ENCODE assay signal across 16 cellular contexts in the genomic region with DNA sequence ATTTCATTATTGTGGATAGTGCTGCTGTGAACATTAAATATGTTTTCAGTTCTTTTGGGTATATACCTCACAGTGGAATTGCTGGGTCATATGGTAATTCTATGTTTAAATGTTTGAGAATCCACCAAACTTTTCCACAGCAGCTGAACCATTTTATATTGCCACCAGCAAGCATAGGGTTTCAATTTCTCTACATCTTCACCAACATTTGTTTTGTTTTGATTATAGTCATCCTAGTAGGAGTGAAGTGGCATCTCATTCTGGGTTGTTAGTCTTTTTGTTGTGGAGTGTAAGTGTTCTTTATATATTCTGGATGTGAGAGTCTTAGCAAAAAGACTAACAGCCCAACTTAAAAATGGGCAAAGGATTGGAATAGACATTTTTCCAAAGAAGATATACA. TPM values are rescaled to one million over a fixed set of nuclear protein-coding genes. Genes with fewer than 3 reads are reported as not detected.
DNase-seq lines count a peak whose midpoint lies in the region; ATAC-seq lines count a peak whose summit lies in the region.
"Had no signal": no experiment of that assay in that cellular context is flagged by ENCODE, and none has a peak within 500 bp of the region (broad histone marks: within the 10 kb centered on the region; RNA-seq: fewer than 3 reads in every experiment).

No MANE protein-coding gene starts in this region.

- CTCF ChIA-PET in activated CD4-positive, alpha-beta memory T cell treated with anti-CD3 and anti-CD28 coated beads for 36 hours (lab: Charles Lee): interaction anchor here (0.6 to 1.5 kb wide), 3 partner anchors 10 to 257 kb away, joined by 3 to 4 read pairs (median 4); partner anchors contain the start of gene CCDC32
- CTCF ChIA-PET in activated CD4-positive, alpha-beta memory T cell treated with anti-CD3 and anti-CD28 coated beads, Interleukin-2, amount 10 ng/mL, durations not matched to agents 7 days and 5 days (lab: Charles Lee): no interaction called here

- intact Hi-C loops in activated CD4-positive, alpha-beta memory T cell treated with anti-CD3 and anti-CD28 coated beads for 36 hours (cut with micrococcal nuclease): no loop called here

- no peaks in the 10 kb centered on the region for H3K27me3 Mint-ChIP-seq in activated CD4-positive, alpha-beta memory T cell treated with anti-CD3 and anti-CD28 coated beads for 36 hours
- no peaks in the 10 kb centered on the region for H3K27me3 Mint-ChIP-seq in activated CD4-positive, alpha-beta memory T cell treated with anti-CD3 and anti-CD28 coated beads, Interleukin-2, amount 10 ng/mL, durations not matched to agents 7 days and 5 days
- no peaks in the 10 kb centered on the region for H3K27me3 Mint-ChIP-seq in stimulated activated naive CD8-positive, alpha-beta T cell treated with anti-CD3 and anti-CD28 coated beads, Interleukin-15, amount 100 ng/mL, for 72 hours
- no peaks in the 10 kb centered on the region for H3K27me3 Mint-ChIP-seq in activated naive CD8-positive, alpha-beta T cell treated with anti-CD3 and anti-CD28 coated beads, Interleukin-2, amount 50 U/mL, for 24 hours
- H3K27me3 Mint-ChIP-seq: CD4-positive, alpha-beta T cell had no signal

- no peaks in the 10 kb centered on the region for H3K9me3 Mint-ChIP-seq in activated CD4-positive, alpha-beta memory T cell treated with anti-CD3 and anti-CD28 coated beads for 36 hours
- H3K9me3 Mint-ChIP-seq in activated CD4-positive, alpha-beta memory T cell treated with anti-CD3 and anti-CD28 coated beads, Interleukin-2, amount 10 ng/mL, durations not matched to agents 7 days and 5 days: no peaks in the 10 kb centered on the region
- H3K9me3 Mint-ChIP-seq in stimulated activated naive CD8-positive, alpha-beta T cell treated with anti-CD3 and anti-CD28 coated beads, Interleukin-15, amount 100 ng/mL, for 72 hours: no peaks in the 10 kb centered on the region
- H3K9me3 Mint-ChIP-seq in activated naive CD8-positive, alpha-beta T cell treated with anti-CD3 and anti-CD28 coated beads, Interleukin-2, amount 50 U/mL, for 24 hours: no peaks in the 10 kb centered on the region
- H3K9me3 Mint-ChIP-seq: CD4-positive, alpha-beta T cell had no signal

- H3K4me1 Mint-ChIP-seq in activated CD4-positive, alpha-beta memory T cell treated with anti-CD3 and anti-CD28 coated beads for 36 hours (ENCODE audit: low read depth): peaks cover 25% of the 10 kb centered on the region
- H3K4me1 Mint-ChIP-seq in activated CD4-positive, alpha-beta memory T cell treated with anti-CD3 and anti-CD28 coated beads, Interleukin-2, amount 10 ng/mL, durations not matched to agents 7 days and 5 days: peaks cover 20% of the 10 kb centered on the region
- peaks cover 41% of the 10 kb centered on the region for H3K4me1 Mint-ChIP-seq in stimulated activated naive CD8-positive, alpha-beta T cell treated with anti-CD3 and anti-CD28 coated beads, Interleukin-15, amount 100 ng/mL, for 72 hours
- peaks cover 32% of the 10 kb centered on the region for H3K4me1 Mint-ChIP-seq in activated naive CD8-positive, alpha-beta T cell treated with anti-CD3 and anti-CD28 coated beads, Interleukin-2, amount 50 U/mL, for 24 hours

- no peak overlapping the region for H3K4me3 Mint-ChIP-seq in activated CD4-positive, alpha-beta memory T cell treated with anti-CD3 and anti-CD28 coated beads for 36 hours
- H3K4me3 Mint-ChIP-seq in activated CD4-positive, alpha-beta memory T cell treated with anti-CD3 and anti-CD28 coated beads, Interleukin-2, amount 10 ng/mL, durations not matched to agents 7 days and 5 days: no peak overlapping the region
- no peak overlapping the region for H3K4me3 Mint-ChIP-seq in stimulated activated naive CD8-positive, alpha-beta T cell treated with anti-CD3 and anti-CD28 coated beads, Interleukin-15, amount 100 ng/mL, for 72 hours
- no peak overlapping the region for H3K4me3 Mint-ChIP-seq in activated naive CD8-positive, alpha-beta T cell treated with anti-CD3 and anti-CD28 coated beads, Interleukin-2, amount 50 U/mL, for 24 hours
- H3K4me3 Mint-ChIP-seq: CD4-positive, alpha-beta T cell; H9 had no signal

- peak; percentile 19 for ATAC-seq in stimulated activated naive CD8-positive, alpha-beta T cell treated with anti-CD3 and anti-CD28 coated beads, Interleukin-15, Interleukin-2, amounts not matched to agents 100 U/mL and 50 U/mL, for 24 hours
- no peak for ATAC-seq in stimulated activated naive CD8-positive, alpha-beta T cell treated with anti-CD3 and anti-CD28 coated beads, Interleukin-15, amount 100 ng/mL, for 72 hours
- ATAC-seq in activated naive CD8-positive, alpha-beta T cell treated with anti-CD3 and anti-CD28 coated beads, Interleukin-2, amount 50 U/mL, for 24 hours: no peak
- ATAC-seq in HG02623 (IDR thresholded peaks at IDR 0.05; ENCODE audit: unreplicated experiment): no peak
- ATAC-seq: GM12878 had no signal

- H3K27ac Mint-ChIP-seq in activated CD4-positive, alpha-beta memory T cell treated with anti-CD3 and anti-CD28 coated beads for 36 hours: peak overlapping the region; percentile 3
- H3K27ac Mint-ChIP-seq in activated CD4-positive, alpha-beta memory T cell treated with anti-CD3 and anti-CD28 coated beads, Interleukin-2, amount 10 ng/mL, durations not matched to agents 7 days and 5 days: no peak overlapping the region
- no peak overlapping the region for H3K27ac Mint-ChIP-seq in stimulated activated naive CD8-positive, alpha-beta T cell treated with anti-CD3 and anti-CD28 coated beads, Interleukin-15, amount 100 ng/mL, for 72 hours
- peak overlapping the region; percentile 25 for H3K27ac Mint-ChIP-seq in activated naive CD8-positive, alpha-beta T cell treated with anti-CD3 and anti-CD28 coated beads, Interleukin-2, amount 50 U/mL, for 24 hours
- H3K27ac Mint-ChIP-seq: CD4-positive, alpha-beta T cell; H9 had no signal

- POLR2A ChIA-PET in activated CD4-positive, alpha-beta memory T cell treated with anti-CD3 and anti-CD28 coated beads for 36 hours (lab: Charles Lee): interaction anchor here (1.0 kb wide), 1 partner anchor 120 kb away, joined by 3 read pairs; the partner anchor contains the start of gene RAD51
- POLR2A ChIA-PET in activated CD4-positive, alpha-beta memory T cell treated with anti-CD3 and anti-CD28 coated beads, Interleukin-2, amount 10 ng/mL, durations not matched to agents 7 days and 5 days (lab: Charles Lee): interaction anchor here (1.5 kb wide), 1 partner anchor 10 kb away, joined by 4 read pairs; the partner anchor contains the start of gene CCDC32

- peaks cover 17% of the 10 kb centered on the region for H3K36me3 Mint-ChIP-seq in activated CD4-positive, alpha-beta memory T cell treated with anti-CD3 and anti-CD28 coated beads for 36 hours
- H3K36me3 Mint-ChIP-seq in activated CD4-positive, alpha-beta memory T cell treated with anti-CD3 and anti-CD28 coated beads, Interleukin-2, amount 10 ng/mL, durations not matched to agents 7 days and 5 days (ENCODE audit: low read depth): peaks cover 11% of the 10 kb centered on the region
- peaks cover 25% of the 10 kb centered on the region for H3K36me3 Mint-ChIP-seq in activated naive CD8-positive, alpha-beta T cell treated with anti-CD3 and anti-CD28 coated beads, Interleukin-2, amount 50 U/mL, for 24 hours (ENCODE audit: low read depth)

- DNase-seq in activated CD4-positive, alpha-beta memory T cell treated with anti-CD3 and anti-CD28 coated beads for 36 hours: no peak
- no peak for DNase-seq in activated CD4-positive, alpha-beta memory T cell treated with anti-CD3 and anti-CD28 coated beads, Interleukin-2, amount 10 ng/mL, durations not matched to agents 7 days and 5 days
- DNase-seq in stimulated activated naive CD8-positive, alpha-beta T cell treated with anti-CD3 and anti-CD28 coated beads, Interleukin-15, Interleukin-2, amounts not matched to agents 100 U/mL and 50 U/mL, for 24 hours: no peak
- DNase-seq in stimulated activated naive CD8-positive, alpha-beta T cell treated with anti-CD3 and anti-CD28 coated beads, Interleukin-15, amount 100 ng/mL, for 72 hours: no peak
- no peak for DNase-seq in activated naive CD8-positive, alpha-beta T cell treated with anti-CD3 and anti-CD28 coated beads, Interleukin-2, amount 50 U/mL, for 24 hours
- DNase-seq in SW 1271 (lab: John Stamatoyannopoulos, UW) (no peak), NCI-H1105 treated with DMSO at 0.1 percent for 48 hours (lab: John Stamatoyannopoulos, UW) (no peak)
- DNase-seq: ACHN; C1 segment of cervical spinal cord; Calu3; CD4-positive, alpha-beta T cell; DMS79; GOT3; H9 had no signal

RNA-seq across cellular contexts. Expression of gene RPUSD2, which starts 6.0 kb away (rescaled TPM):
- total RNA-seq in activated CD4-positive, alpha-beta memory T cell treated with anti-CD3 and anti-CD28 coated beads for 36 hours: 10 to 100 TPM; 12.7 to 13.7 TPM
- 10 to 100 TPM; 11.1 to 11.9 TPM for total RNA-seq in activated CD4-positive, alpha-beta memory T cell treated with anti-CD3 and anti-CD28 coated beads, Interleukin-2, amount 10 ng/mL, durations not matched to agents 7 days and 5 days

RNA-seq across cellular contexts. Expression of gene CCDC32, which starts 10.3 kb away (rescaled TPM):
- total RNA-seq in activated CD4-positive, alpha-beta memory T cell treated with anti-CD3 and anti-CD28 coated beads for 36 hours: 10 to 100 TPM; 28.6 to 29.2 TPM
- 10 to 100 TPM; 33.2 to 33.7 TPM for total RNA-seq in activated CD4-positive, alpha-beta memory T cell treated with anti-CD3 and anti-CD28 coated beads, Interleukin-2, amount 10 ng/mL, durations not matched to agents 7 days and 5 days

RNA-seq across cellular contexts. Expression of gene KNL1, which starts 18.9 kb away (rescaled TPM):
- 10 to 100 TPM; 32.8 to 33.1 TPM for total RNA-seq in activated CD4-positive, alpha-beta memory T cell treated with anti-CD3 and anti-CD28 coated beads for 36 hours
- 10 to 100 TPM; 54.2 to 54.7 TPM for total RNA-seq in activated CD4-positive, alpha-beta memory T cell treated with anti-CD3 and anti-CD28 coated beads, Interleukin-2, amount 10 ng/mL, durations not matched to agents 7 days and 5 days

Comparison
In these comparisons a context has a peak if more than half of its experiments do, and no peak if none do; other contexts are left out.
1. H3K27ac Mint-ChIP-seq: peak in activated CD4-positive, alpha-beta memory T cell treated with anti-CD3 and anti-CD28 coated beads for 36 hours (single experiment) and activated naive CD8-positive, alpha-beta T cell treated with anti-CD3 and anti-CD28 coated beads, Interleukin-2, amount 50 U/mL, for 24 hours (single experiment); none in activated CD4-positive, alpha-beta memory T cell treated with anti-CD3 and anti-CD28 coated beads, Interleukin-2, amount 10 ng/mL, durations not matched to agents 7 days and 5 days (single experiment) and stimulated activated naive CD8-positive, alpha-beta T cell treated with anti-CD3 and anti-CD28 coated beads, Interleukin-15, amount 100 ng/mL, for 72 hours (0 of 2).